Comparison of ENCODE assay signal across 19 cellular contexts in the genomic region with DNA sequence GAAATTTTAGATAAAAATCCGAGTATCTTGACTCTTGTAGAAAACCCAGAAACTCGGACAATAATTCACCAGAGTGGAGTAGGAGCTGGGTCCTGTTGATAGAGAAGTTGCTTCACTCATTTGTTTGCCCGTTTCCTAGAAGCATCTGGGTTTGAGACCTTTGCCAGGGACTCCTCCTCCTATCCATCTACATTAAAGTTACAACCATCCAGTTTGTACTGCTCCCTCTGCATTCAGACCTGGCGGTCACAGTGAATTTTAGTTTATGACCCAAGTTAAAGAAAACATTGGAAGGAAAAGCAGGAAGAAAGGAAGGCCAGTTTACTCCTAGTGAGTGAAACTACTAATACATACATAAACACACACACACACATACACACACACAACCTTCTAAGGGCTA.
"Had no signal": no experiment of that assay in that cellular context is flagged by ENCODE, and none has a peak within 500 bp of the region (broad histone marks: within the 10 kb centered on the region; RNA-seq: fewer than 3 reads in every experiment).

No MANE protein-coding gene starts in this region.

- H3K4me3 ChIP-seq: MG63, SJSA1, SK-N-MC had no signal

- DNase-seq: KBM-7, MG63, NCI-H1092, NCI-H1105 treated with DMSO at 0.1 percent for 48 hours, NCI-H1417 treated with DMSO at 0.1 percent for 48 hours, NCI-H146, NCI-H1694 treated with DMSO at 0.1 percent for 48 hours, NCI-H1930, NCI-H2081, NCI-H2107, NCI-H2227 treated with DMSO at 0.1 percent for 48 hours, NCI-H524, NCI-H526 treated with DMSO at 0.1 percent for 48 hours, NCI-H748 treated with DMSO at 0.1 percent for 48 hours, Right ventricle myocardium superior, RPMI8226, SIG-M5 had no signal

- H3K36me3 ChIP-seq: MG63, SJSA1 had no signal

- H3K4me1 ChIP-seq: SJSA1 had no signal

- H3K9me3 ChIP-seq: MG63, SJSA1 had no signal
